ENCODE assay signal across 11 cellular contexts in the genomic region with DNA sequence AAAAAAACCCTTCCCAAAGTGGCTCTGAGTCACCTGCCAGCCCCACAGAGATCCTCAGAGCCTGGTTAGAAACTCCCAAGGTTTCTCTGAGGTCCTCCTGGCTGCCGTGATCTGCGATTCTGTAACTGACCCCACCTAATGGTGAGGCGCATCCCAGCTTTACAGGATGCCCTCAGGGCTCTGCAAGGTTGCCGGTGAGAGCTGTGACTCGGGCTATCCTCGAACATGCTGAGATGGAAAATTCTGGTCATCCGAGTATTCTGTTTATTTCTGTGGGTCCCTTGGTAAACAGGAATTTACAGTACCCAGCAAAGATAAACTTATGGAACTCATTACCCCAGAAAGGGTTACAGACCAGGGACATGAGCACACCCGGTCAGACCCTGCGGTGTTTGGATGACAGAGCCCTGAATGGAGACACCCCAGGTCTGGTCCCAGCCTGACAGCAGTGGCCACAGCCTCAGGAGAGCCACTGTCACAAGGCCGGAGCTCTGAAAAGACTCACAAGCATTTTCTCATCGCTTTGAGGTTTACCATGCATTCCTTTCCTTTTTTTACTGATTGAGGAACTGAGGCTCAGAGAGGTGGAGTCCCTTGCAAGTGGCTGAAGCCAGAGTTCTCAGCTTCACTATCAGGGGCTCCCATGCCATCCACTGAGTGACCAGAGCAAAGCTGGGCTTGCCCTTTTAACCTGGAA. TPM values are rescaled to one million over a fixed set of nuclear protein-coding genes. Genes with fewer than 3 reads are reported as not detected.
A peak's percentile ranks its signal among the peaks of the same experiment; 100 is the strongest.
DNase-seq lines count a peak whose midpoint lies in the region; TF ChIP-seq lines count a peak whose summit lies in the region.
"Had no signal": no experiment of that assay in that cellular context is flagged by ENCODE, and none has a peak within 500 bp of the region (broad histone marks: within the 10 kb centered on the region; RNA-seq: fewer than 3 reads in every experiment).

No MANE protein-coding gene starts in this region.

- DNase-seq in AG08396 (ENCODE audit: low spot score) (peak; percentile 60), GM10266 (ENCODE audit: extremely low spot score) (peak; percentile 57), RPMI7951 (ENCODE audit: low read depth) (peak; percentile 82), fibroblast of peridontal ligament (ENCODE audit: extremely low read depth) (peak; percentile 55), HuH-7.5 (ENCODE audit: low spot score) (no peak), GM19240 (ENCODE audit: insufficient read length, low spot score) (no peak), NCI-H345 (lab: John Stamatoyannopoulos, UW) (no peak)
- DNase-seq in stimulated activated CD4-positive, alpha-beta T cell treated with anti-CD3 and anti-CD28 coated beads, Interleukin-1b, Interleukin-23, amount 100 ng/mL, for 48 hours, result no peak
- DNase-seq: left lung, NCI-H524, WERI-Rb-1 had no signal

- no peak for TF ChIP-seq CTCF in GM10266 (IDR thresholded peaks at IDR 0.05; ENCODE audit: control insufficient read depth, insufficient read depth, low read depth, missing control alignments)

RNA-seq across cellular contexts. Expression of gene LIF, which starts 22.2 kb away (rescaled TPM):
- 3.1 and 4.1 TPM in 2 replicates for total RNA-seq in RPMI7951 (2014; rRNA removed; shearing (Covaris generic))

RNA-seq across cellular contexts. Expression of gene OSM, which starts 42.3 kb away (rescaled TPM):
- not detected in 2 replicates for total RNA-seq in RPMI7951 (2014; rRNA removed; shearing (Covaris generic))

Comparison
In these comparisons a context has a peak if more than half of its experiments do, and no peak if none do; other contexts are left out.
1. DNase-seq: peak in AG08396 (single experiment), GM10266 (single experiment), RPMI7951 (single experiment) and fibroblast of peridontal ligament (single experiment); none in HuH-7.5 (single experiment), GM19240 (single experiment), stimulated activated CD4-positive, alpha-beta T cell treated with anti-CD3 and anti-CD28 coated beads, Interleukin-1b, Interleukin-23, amount 100 ng/mL, for 48 hours (single experiment) and NCI-H345 (single experiment).